In genomic region chr17:21511368-21512195, GRCh38 we compare ENCODE assay signal across 1 cellular context.
TF ChIP-seq lines count a peak whose summit lies in the region.

No MANE protein-coding gene starts in this region.

TF ChIP-seq in HCT116, 20 proteins besides CTCF, POLR2A, EP300 and RAD21 (continued from another document):
- TF ChIP-seq, protein P1, sequence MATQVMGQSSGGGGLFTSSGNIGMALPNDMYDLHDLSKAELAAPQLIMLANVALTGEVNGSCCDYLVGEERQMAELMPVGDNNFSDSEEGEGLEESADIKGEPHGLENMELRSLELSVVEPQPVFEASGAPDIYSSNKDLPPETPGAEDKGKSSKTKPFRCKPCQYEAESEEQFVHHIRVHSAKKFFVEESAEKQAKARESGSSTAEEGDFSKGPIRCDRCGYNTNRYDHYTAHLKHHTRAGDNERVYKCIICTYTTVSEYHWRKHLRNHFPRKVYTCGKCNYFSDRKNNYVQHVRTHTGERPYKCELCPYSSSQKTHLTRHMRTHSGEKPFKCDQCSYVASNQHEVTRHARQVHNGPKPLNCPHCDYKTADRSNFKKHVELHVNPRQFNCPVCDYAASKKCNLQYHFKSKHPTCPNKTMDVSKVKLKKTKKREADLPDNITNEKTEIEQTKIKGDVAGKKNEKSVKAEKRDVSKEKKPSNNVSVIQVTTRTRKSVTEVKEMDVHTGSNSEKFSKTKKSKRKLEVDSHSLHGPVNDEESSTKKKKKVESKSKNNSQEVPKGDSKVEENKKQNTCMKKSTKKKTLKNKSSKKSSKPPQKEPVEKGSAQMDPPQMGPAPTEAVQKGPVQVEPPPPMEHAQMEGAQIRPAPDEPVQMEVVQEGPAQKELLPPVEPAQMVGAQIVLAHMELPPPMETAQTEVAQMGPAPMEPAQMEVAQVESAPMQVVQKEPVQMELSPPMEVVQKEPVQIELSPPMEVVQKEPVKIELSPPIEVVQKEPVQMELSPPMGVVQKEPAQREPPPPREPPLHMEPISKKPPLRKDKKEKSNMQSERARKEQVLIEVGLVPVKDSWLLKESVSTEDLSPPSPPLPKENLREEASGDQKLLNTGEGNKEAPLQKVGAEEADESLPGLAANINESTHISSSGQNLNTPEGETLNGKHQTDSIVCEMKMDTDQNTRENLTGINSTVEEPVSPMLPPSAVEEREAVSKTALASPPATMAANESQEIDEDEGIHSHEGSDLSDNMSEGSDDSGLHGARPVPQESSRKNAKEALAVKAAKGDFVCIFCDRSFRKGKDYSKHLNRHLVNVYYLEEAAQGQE (IDR thresholded peaks at IDR 0.05; ENCODE audit: low read depth): no peak
- no peak for TF ChIP-seq EZH2 (IDR thresholded peaks at IDR 0.05)
- no peak for TF ChIP-seq SP1 (IDR thresholded peaks at IDR 0.05; ENCODE audit: low read depth)
- no peak for TF ChIP-seq ELF1 (IDR thresholded peaks at IDR 0.05; ENCODE audit: borderline replicate concordance, low read depth)
- no peak for TF ChIP-seq JUND (IDR thresholded peaks at IDR 0.05)
- TF ChIP-seq FOSL1 (IDR thresholded peaks at IDR 0.05; ENCODE audit: low read depth): no peak
- no peak for TF ChIP-seq ZFX (IDR thresholded peaks at IDR 0.05)
- no peak for TF ChIP-seq SRF (IDR thresholded peaks at IDR 0.05; ENCODE audit: low read depth)
- TF ChIP-seq EGR1 (IDR thresholded peaks at IDR 0.05; ENCODE audit: low read depth): no peak
- TF ChIP-seq CEBPB (IDR thresholded peaks at IDR 0.05; ENCODE audit: low read depth): no peak
- TF ChIP-seq POLR2AphosphoS5 (IDR thresholded peaks at IDR 0.05; ENCODE audit: low read depth, low read length): no peak
- no peak for TF ChIP-seq SIN3A (IDR thresholded peaks at IDR 0.05; ENCODE audit: low read depth)
- TF ChIP-seq CBX3 (IDR thresholded peaks at IDR 0.05; ENCODE audit: low read depth): no peak
TF ChIP-seq in HCT116: peak in this region for 0.
